Comparison of ENCODE assay signal across 8 cellular contexts in the genomic region with DNA sequence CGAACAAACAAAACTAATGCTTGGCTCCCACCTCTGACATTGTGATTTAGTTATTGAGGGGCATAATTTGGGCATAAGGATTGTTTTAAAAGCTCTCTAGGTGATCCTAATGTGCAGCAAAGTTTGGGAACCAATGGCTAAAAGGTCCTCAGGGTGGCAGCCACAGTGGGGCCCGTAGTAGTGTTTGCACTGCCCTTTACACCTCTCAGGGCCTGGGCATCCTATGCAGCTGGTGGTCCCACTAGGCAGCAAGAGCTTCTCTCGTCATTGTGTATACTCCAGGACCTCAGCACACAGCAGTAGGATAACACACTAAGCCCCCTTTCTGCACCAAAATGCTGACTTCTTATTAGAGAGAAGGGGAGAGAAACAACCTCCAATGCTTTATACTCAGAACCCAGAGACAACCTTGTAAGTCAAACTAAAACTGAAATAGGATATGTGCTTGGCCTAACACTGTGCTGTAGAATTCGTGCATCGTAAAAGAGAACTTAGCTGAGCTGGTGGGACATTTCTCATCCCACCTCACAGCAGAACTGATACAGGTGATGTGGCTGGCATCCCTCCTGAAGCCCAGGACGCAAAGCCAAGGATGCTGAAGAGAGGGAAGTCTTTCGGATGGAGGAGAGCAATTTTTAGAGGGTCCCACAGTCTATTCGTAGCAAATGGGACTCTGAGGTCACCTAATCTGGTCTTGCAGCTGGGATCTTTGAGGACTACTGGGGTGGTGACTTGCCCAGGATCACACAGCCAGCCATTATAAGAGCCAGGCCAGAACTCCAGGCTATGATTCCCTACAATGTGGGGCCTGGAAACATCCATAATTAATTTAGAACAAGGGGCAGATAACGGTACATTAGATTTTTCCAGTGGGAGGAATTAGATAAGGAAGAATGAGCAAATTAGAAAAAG. TPM values are rescaled to one million over a fixed set of nuclear protein-coding genes. Genes with fewer than 3 reads are reported as not detected.
A peak's percentile ranks its signal among the peaks of the same experiment; 100 is the strongest.
DNase-seq lines count a peak whose midpoint lies in the region; ATAC-seq and TF ChIP-seq lines count a peak whose summit lies in the region.

No MANE protein-coding gene starts in this region.

- no peak for TF ChIP-seq CTCF in body of pancreas (IDR thresholded peaks at IDR 0.05)
- no peak for TF ChIP-seq CTCF in mucosa of descending colon (IDR thresholded peaks at IDR 0.05)

- peak overlapping the region in 3 of 4 donors; percentile 71 to 84 (median 75) for H3K27ac ChIP-seq in body of pancreas

- no peaks in the 10 kb centered on the region for H3K27me3 ChIP-seq in body of pancreas

- in situ Hi-C loops in ACHN (cut with HindIII; ENCODE audit: low pct_ligation_motif_present, low pct_unique_long_range_greater_than_20kb, low sequenced_read_pairs): no loop called here

- H3K4me3 ChIP-seq in body of pancreas: peak overlapping the region in 1 of 2 donors; percentile 60
- H3K4me3 ChIP-seq in mucosa of descending colon: peak overlapping the region; percentile 64

- no peak for TF ChIP-seq POLR2A in body of pancreas (IDR thresholded peaks at IDR 0.05)

- DNase-seq in body of pancreas: no peak
- no peak for DNase-seq in mucosa of descending colon
- DNase-seq in NCI-H1048 (lab: John Stamatoyannopoulos, UW): no peak
- DNase-seq in SK-N-DZ (ENCODE audit: low spot score): no peak
- no peak for DNase-seq in ACHN

- H3K9me3 ChIP-seq in body of pancreas (no peaks in the 10 kb centered on the region), mucosa of descending colon (no peaks in the 10 kb centered on the region)

- no peaks in the 10 kb centered on the region for H3K36me3 ChIP-seq in body of pancreas (replicated peaks in 1 of 2; ENCODE audit: insufficient read depth in 1 of 2, low read depth in 2 of 2)
- H3K36me3 ChIP-seq in mucosa of descending colon (ENCODE audit: low read depth): no peaks in the 10 kb centered on the region

- ATAC-seq in GM18858 (IDR thresholded peaks at IDR 0.05; ENCODE audit: unreplicated experiment): peak; percentile 38
- ATAC-seq in HG03565 (IDR thresholded peaks at IDR 0.05; ENCODE audit: unreplicated experiment): peak; percentile 28
- ATAC-seq in body of pancreas: no peak
- no peak for ATAC-seq in mucosa of descending colon
- ATAC-seq in GM19397 (IDR thresholded peaks at IDR 0.05; ENCODE audit: unreplicated experiment): no peak

- intact Hi-C loops in body of pancreas (cut with DNase I) (no loop called here), mucosa of descending colon (cut with DNase I, micrococcal nuclease) (no loop called here)

- 65 to 66% methylated on average over 9 of the region's 9 CpGs for WGBS in body of pancreas, 2 donors

- peaks cover 27% of the 10 kb centered on the region for H3K4me1 ChIP-seq in body of pancreas
- peaks cover 62% of the 10 kb centered on the region for H3K4me1 ChIP-seq in mucosa of descending colon (ENCODE audit: low read depth)

RNA-seq across cellular contexts. Expression of gene GLRX, which starts 1.2 kb away (rescaled TPM):
- total RNA-seq in body of pancreas (10 to 100 TPM in 1 of 2 donors, 1 to 10 TPM in 1; 8.6 to 17.6 TPM), mucosa of descending colon (10 to 100 TPM; 40.6 to 90.5 (median 65.5) TPM)
- polyA plus RNA-seq in SK-N-DZ (2014; cell fraction: cytosol; rRNA removed): 19.8 and 34.2 TPM in 2 replicates
- polyA plus RNA-seq in SK-N-DZ (2014; cell fraction: nucleus; rRNA removed): 9.8 and 20.5 TPM in 2 replicates

Comparison
In these comparisons a context has a peak if more than half of its experiments do, and no peak if none do; other contexts are left out.
1. ATAC-seq: peak in GM18858 (single experiment) and HG03565 (single experiment); none in body of pancreas (single experiment), mucosa of descending colon (single experiment) and GM19397 (single experiment).